ENCODE assay signal across 10 cellular contexts in the genomic region with DNA sequence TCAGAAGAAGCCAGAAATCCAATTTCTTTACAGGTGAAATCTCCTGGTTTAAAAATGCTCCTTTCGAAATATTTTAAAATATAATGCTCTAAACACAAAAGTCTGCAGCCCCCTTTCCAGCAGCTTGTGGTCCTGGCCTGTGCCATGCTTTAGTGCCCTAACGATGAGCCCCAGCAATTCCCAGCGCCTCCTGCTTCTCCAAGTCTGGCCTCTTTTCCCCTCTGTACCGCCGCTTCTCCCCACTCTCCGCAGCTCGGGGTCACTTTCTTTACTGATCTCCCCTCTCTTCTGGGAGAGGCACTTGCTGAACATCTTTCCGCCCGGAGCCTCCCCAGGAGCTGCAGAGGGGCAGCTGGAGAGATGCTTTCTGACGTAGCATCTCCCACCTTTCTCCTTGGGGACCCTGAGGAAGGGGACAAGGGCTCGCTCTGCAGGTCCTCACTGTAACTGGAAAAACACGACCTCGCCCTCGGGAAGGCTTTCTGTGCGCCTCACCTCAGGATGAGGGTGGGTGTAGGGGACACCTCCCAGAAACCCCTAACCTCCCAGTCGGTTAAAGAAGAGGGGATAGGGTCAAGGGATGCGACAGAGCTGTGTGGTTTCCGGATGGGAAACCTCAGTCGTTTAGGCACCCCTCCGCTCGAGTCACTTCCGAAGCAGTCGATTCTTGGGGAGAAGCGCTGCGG. TPM values are rescaled to one million over a fixed set of nuclear protein-coding genes. Genes with fewer than 3 reads are reported as not detected.
DNase-seq lines count a peak whose midpoint lies in the region; ATAC-seq and TF ChIP-seq lines count a peak whose summit lies in the region.
"Had no signal": no experiment of that assay in that cellular context is flagged by ENCODE, and none has a peak within 500 bp of the region (broad histone marks: within the 10 kb centered on the region; RNA-seq: fewer than 3 reads in every experiment).

No MANE protein-coding gene starts in this region.

- H3K9me3 Mint-ChIP-seq in Caco-2 (ENCODE audit: unreplicated experiment) (peaks cover 10% of the 10 kb centered on the region), IgD-negative memory B cell (peaks cover 0 to 5% (median 2%) of the 10 kb centered on the region in 3 donors)

- H3K36me3 ChIP-seq in Caco-2 (ENCODE audit: control insufficient read depth, insufficient read depth, low read length), result no peaks in the 10 kb centered on the region
- peaks cover 3% of the 10 kb centered on the region for H3K36me3 ChIP-seq in neuron (ENCODE audit: insufficient read depth, low read length)
- no peaks in the 10 kb centered on the region for H3K36me3 ChIP-seq in Peyer's patch

- H3K27ac ChIP-seq in coronary artery (no peak overlapping the region), Peyer's patch (no peak overlapping the region)

- CTCF ChIA-PET in Caco-2 (lab: Charles Lee), result interaction anchor here (0.5 kb wide), 1 partner anchor 15 kb away, joined by 6 read pairs; no protein-coding TSS in a partner anchor

- peak overlapping the region; percentile 55 for H2AFZ ChIP-seq in neuron (ENCODE audit: low read depth, low read length)

- H3K36me3 Mint-ChIP-seq in Caco-2 (ENCODE audit: insufficient read depth, unreplicated experiment) (no peaks in the 10 kb centered on the region), IgD-negative memory B cell (no peaks in the 10 kb centered on the region)

- no TSS peak for BruUV-seq in Caco-2 (replicated peaks; lab: Mats Ljungman, UMichigan)

- H3K4me3 Mint-ChIP-seq in Caco-2 (ENCODE audit: unreplicated experiment) (peak overlapping the region; percentile 69), IgD-negative memory B cell (peak overlapping the region in 3 of 4 donors; percentile 54 to 79 (median 65))

- H3K4me3 ChIP-seq in Caco-2 (ENCODE audit: low read depth, low read length) (peak overlapping the region; percentile 23), coronary artery (peak overlapping the region; percentile 58), neuron (ENCODE audit: low read length) (peak overlapping the region; percentile 48), Peyer's patch (peak overlapping the region in 2 of 4 donors; percentile 32 to 34)

- peaks cover 11% of the 10 kb centered on the region for H3K27me3 Mint-ChIP-seq in Caco-2 (ENCODE audit: insufficient read depth, unreplicated experiment)
- peaks cover 52% of the 10 kb centered on the region for H3K27me3 Mint-ChIP-seq in IgD-negative memory B cell

- H3K27ac Mint-ChIP-seq in Caco-2 (ENCODE audit: unreplicated experiment), result no peak overlapping the region
- H3K27ac Mint-ChIP-seq in IgD-negative memory B cell, result peak overlapping the region in 1 of 3 donors; percentile 71
- H3K27ac Mint-ChIP-seq: dendritic cell treated with granulocyte-macrophage colony-stimulating factor and Interleukin-4, amounts not matched to agents 40 ng/mL and 50 ng/mL, for 4 days had no signal

- POLR2A ChIA-PET in Caco-2 (lab: Charles Lee), result no interaction called here

- no peaks in the 10 kb centered on the region for H3K9me3 ChIP-seq in Caco-2
- H3K9me3 ChIP-seq in neuron (ENCODE audit: low read length), result no peaks in the 10 kb centered on the region
- no peaks in the 10 kb centered on the region for H3K9me3 ChIP-seq in Peyer's patch

- TF ChIP-seq CTCF in Caco-2 (IDR thresholded peaks at IDR 0.05; ENCODE audit: insufficient read depth in 1 of 2, low read depth in 1 of 2, low read length in 1 of 2, severe bottlenecking in 1 of 2, unreplicated experiment in 1 of 2), result no peak
- no peak for TF ChIP-seq CTCF in coronary artery (IDR thresholded peaks at IDR 0.05)
- TF ChIP-seq CTCF in Peyer's patch (IDR thresholded peaks at IDR 0.05), result no peak

- H3K4me1 Mint-ChIP-seq in Caco-2 (ENCODE audit: low read depth, unreplicated experiment) (peaks cover 2% of the 10 kb centered on the region), IgD-negative memory B cell (peaks cover 0 to 6% (median 3%) of the 10 kb centered on the region in 3 donors)

- intact Hi-C loops in Caco-2 (cut with micrococcal nuclease; ENCODE audit: unreplicated experiment), result no loop called here

- H3K4me1 ChIP-seq in Caco-2 (no peaks in the 10 kb centered on the region), neuron (ENCODE audit: insufficient read depth, low read length) (peaks cover 32% of the 10 kb centered on the region), Peyer's patch (peaks cover 0 to 17% (median 4%) of the 10 kb centered on the region in 4 donors)

- no peak for DNase-seq in Caco-2
- DNase-seq in coronary artery (ENCODE audit: low spot score), result no peak
- no peak for DNase-seq in Peyer's patch
- DNase-seq in HT-29 (ENCODE audit: low spot score), result no peak
- DNase-seq: activated CD4-positive, CD25-positive, alpha-beta regulatory T cell treated with anti-CD3 and anti-CD28 coated beads, Interleukin-2, amount 50 U/mL, for 72 hours had no signal

- no peak for TF ChIP-seq POLR2A in Peyer's patch (IDR thresholded peaks at IDR 0.05)

- H3K27me3 ChIP-seq in Caco-2 (replicated peaks; ENCODE audit: control insufficient read depth, insufficient read depth, low read length) (no peaks in the 10 kb centered on the region), neuron (ENCODE audit: insufficient read depth, low read length) (no peaks in the 10 kb centered on the region), Peyer's patch (peaks cover 0 to 28% of the 10 kb centered on the region in 2 donors)

- ATAC-seq in HG03442 (IDR thresholded peaks at IDR 0.05; ENCODE audit: unreplicated experiment), result no peak

RNA-seq across cellular contexts. Expression of a gene that starts 0.5 kb away (rescaled TPM):
- total RNA-seq in Caco-2 (2022), result 0.51 and 0.52 TPM in 2 replicates
- polyA plus RNA-seq in IgD-negative memory B cell, result not detected
- 1 to 10 TPM in 1 of 4 donors, under 1 TPM in 1, not detected in 2; 0.35 to 1.1 TPM for total RNA-seq in Peyer's patch
- not detected in 2 replicates for total RNA-seq in HT-29 (2014; rRNA removed; shearing (Covaris generic))

RNA-seq across cellular contexts. Expression of a gene that starts 30.7 kb away (rescaled TPM):
- total RNA-seq in Caco-2 (2022), result 0.21 TPM in 1 of 2 replicates, not detected in the other
- polyA plus RNA-seq in IgD-negative memory B cell, result not detected
- under 1 TPM in 2 of 4 donors, not detected in 2; 0.40 to 0.88 TPM for total RNA-seq in Peyer's patch
- total RNA-seq in HT-29 (2014; rRNA removed; shearing (Covaris generic)), result 0.05 and 0.10 TPM in 2 replicates
- total RNA-seq: temporal lobe had no signal
